Comparison of ENCODE assay signal across 20 cellular contexts in genomic region chr13:112245959-112246358, GRCh38.
DNase-seq lines count a peak whose midpoint lies in the region; ATAC-seq and TF ChIP-seq lines count a peak whose summit lies in the region.
"Had no signal": no experiment of that assay in that cellular context is flagged by ENCODE, and none has a peak within 500 bp of the region (broad histone marks: within the 10 kb centered on the region; RNA-seq: fewer than 3 reads in every experiment).

No MANE protein-coding gene starts in this region.

- TF ChIP-seq EP300 in esophagus muscularis mucosa (IDR thresholded peaks at IDR 0.05), result no peak

- H3K4me3 Mint-ChIP-seq in osteocyte (ENCODE audit: unreplicated experiment), result no peak overlapping the region

- H3K9me3 Mint-ChIP-seq in osteocyte (ENCODE audit: unreplicated experiment), result no peaks in the 10 kb centered on the region

- H3K4me3 ChIP-seq in WERI-Rb-1 (ENCODE audit: low read depth, low read length) (no peak overlapping the region), esophagus muscularis mucosa (no peak overlapping the region), upper lobe of right lung (no peak overlapping the region)
- H3K4me3 ChIP-seq: SJCRH30 had no signal

- intact Hi-C loops in esophagus muscularis mucosa (cut with DNase I), result no loop called here
- intact Hi-C loops in upper lobe of right lung (cut with DNase I), result no loop called here

- no peaks in the 10 kb centered on the region for H3K27me3 Mint-ChIP-seq in osteocyte (ENCODE audit: unreplicated experiment)

- H3K4me1 Mint-ChIP-seq in osteocyte (ENCODE audit: unreplicated experiment), result no peaks in the 10 kb centered on the region

- TF ChIP-seq CTCF in WERI-Rb-1 (IDR thresholded peaks at IDR 0.05; ENCODE audit: low read depth, low read length) (no peak), esophagus muscularis mucosa (IDR thresholded peaks at IDR 0.05) (no peak), osteocyte (IDR thresholded peaks at IDR 0.05) (no peak), upper lobe of right lung (IDR thresholded peaks at IDR 0.05) (no peak)

- no peaks in the 10 kb centered on the region for H3K36me3 ChIP-seq in WERI-Rb-1
- H3K36me3 ChIP-seq in esophagus muscularis mucosa, result no peaks in the 10 kb centered on the region
- no peaks in the 10 kb centered on the region for H3K36me3 ChIP-seq in upper lobe of right lung
- H3K36me3 ChIP-seq: BE2C, SJCRH30 had no signal

- peaks cover 3% of the 10 kb centered on the region for H3K9me3 ChIP-seq in WERI-Rb-1 (ENCODE audit: severe bottlenecking)
- no peaks in the 10 kb centered on the region for H3K9me3 ChIP-seq in esophagus muscularis mucosa
- no peaks in the 10 kb centered on the region for H3K9me3 ChIP-seq in upper lobe of right lung
- H3K9me3 ChIP-seq: BE2C, SJCRH30 had no signal

- no peak overlapping the region for H3K27ac Mint-ChIP-seq in osteocyte (ENCODE audit: unreplicated experiment)

- DNase-seq in WERI-Rb-1 (peak; percentile 7), esophagus muscularis mucosa (ENCODE audit: extremely low spot score) (peak; percentile 80), osteocyte (ENCODE audit: extremely low spot score, unreplicated experiment) (peak; percentile 80), upper lobe of right lung (peak; percentile 34), RKO (ENCODE audit: low spot score) (no peak)
- no peak for DNase-seq in activated CD4-positive, alpha-beta T cell treated with anti-CD3 and anti-CD28 coated beads for 48 hours
- DNase-seq: BE2C, DMS53, EL, GF-D8, Karpas-422, MV-4-11, NCI-H1105 treated with DMSO at 0.1 percent for 48 hours, NCI-H2029 treated with DMSO at 0.1 percent for 48 hours, NCI-H226, NCI-H524, NCI-H82, SJCRH30 had no signal

- peaks cover 0 to 9% (median 2%) of the 10 kb centered on the region in 4 donors for H3K4me1 ChIP-seq in esophagus muscularis mucosa
- no peaks in the 10 kb centered on the region for H3K4me1 ChIP-seq in upper lobe of right lung
- H3K4me1 ChIP-seq: BE2C, SJCRH30 had no signal

- TF ChIP-seq POLR2A in esophagus muscularis mucosa (IDR thresholded peaks at IDR 0.05; ENCODE audit: low read depth), result no peak

- no peaks in the 10 kb centered on the region for H3K36me3 Mint-ChIP-seq in osteocyte (ENCODE audit: unreplicated experiment)

- WGBS in esophagus muscularis mucosa, result 88% methylated on average over 7 of the region's 9 CpGs

- no peak for ATAC-seq in upper lobe of right lung
- ATAC-seq in GM19351 (IDR thresholded peaks at IDR 0.05; ENCODE audit: unreplicated experiment), result no peak
- ATAC-seq: Panc1 had no signal

- H3K27ac ChIP-seq in WERI-Rb-1, result no peak overlapping the region
- no peak overlapping the region for H3K27ac ChIP-seq in esophagus muscularis mucosa (replicated peaks in 1 of 4)
- H3K27ac ChIP-seq in upper lobe of right lung, result no peak overlapping the region
- H3K27ac ChIP-seq: SJCRH30 had no signal

- H3K27me3 ChIP-seq in WERI-Rb-1 (ENCODE audit: insufficient read depth, low read depth, severe bottlenecking) (peaks cover 100% of the 10 kb centered on the region), esophagus muscularis mucosa (peaks cover 0 to 10% (median 0%) of the 10 kb centered on the region in 4 donors), upper lobe of right lung (no peaks in the 10 kb centered on the region)
- H3K27me3 ChIP-seq: SJCRH30 had no signal

Comparison
In these comparisons a context has a peak if more than half of its experiments do, and no peak if none do; other contexts are left out.
1. DNase-seq: peak in WERI-Rb-1 (single experiment), esophagus muscularis mucosa (single experiment), osteocyte (single experiment) and upper lobe of right lung (single experiment); none in RKO (single experiment) and activated CD4-positive, alpha-beta T cell treated with anti-CD3 and anti-CD28 coated beads for 48 hours (single experiment).